8 cellular contexts compared by ENCODE assay signal in the genomic region with DNA sequence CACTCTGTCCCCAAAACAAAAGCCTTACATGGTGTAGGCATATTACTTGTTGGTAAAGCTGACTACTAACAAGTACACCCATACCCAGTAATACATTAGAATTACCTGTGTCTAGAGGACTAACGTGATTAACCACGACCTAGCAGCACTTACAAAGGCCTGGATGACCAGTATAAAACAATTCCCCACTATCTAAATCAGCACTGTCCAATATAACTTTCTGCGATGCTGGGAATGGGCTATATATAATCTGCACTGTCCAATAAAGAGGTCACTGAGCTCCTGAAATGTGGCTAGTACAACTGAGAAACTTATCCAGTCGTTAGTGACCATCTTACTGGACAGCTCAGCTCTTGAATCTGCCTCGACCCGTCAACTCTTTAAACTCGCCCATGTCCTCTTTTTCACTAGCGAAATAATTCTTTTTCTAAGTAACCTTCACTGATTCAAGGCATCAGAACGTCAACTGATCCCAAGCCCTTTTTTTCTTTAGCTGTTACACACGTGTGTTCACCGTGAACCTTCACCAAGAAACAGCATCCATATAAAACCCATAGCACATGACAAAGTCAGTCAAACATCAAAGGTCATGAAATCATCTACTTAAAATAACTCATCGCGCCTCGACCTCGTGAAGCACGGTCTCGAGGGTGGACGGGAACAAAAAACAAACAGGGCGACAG. TPM values are rescaled to one million over a fixed set of nuclear protein-coding genes. Genes with fewer than 3 reads are reported as not detected.
A peak's percentile ranks its signal among the peaks of the same experiment; 100 is the strongest.
DNase-seq lines count a peak whose midpoint lies in the region; ATAC-seq, FAIRE-seq and TF ChIP-seq lines count a peak whose summit lies in the region.

No MANE protein-coding gene starts in this region.

- POLR2A ChIA-PET in GM12878 (lab: Charles Lee): interaction anchor here (0.6 to 6.9 kb wide), 6 partner anchors 12 to 75 kb away, joined by 3 to 68 read pairs (median 4); no protein-coding TSS in a partner anchor

- H4K20me1 ChIP-seq in Karpas-422 (ENCODE audit: insufficient read depth, low read depth, low read length): no peaks in the 10 kb centered on the region
- H4K20me1 ChIP-seq in GM12878 (ENCODE audit: control insufficient read depth, insufficient read depth): no peaks in the 10 kb centered on the region

- H3K4me2 ChIP-seq in Karpas-422 (ENCODE audit: low read depth, low read length, poor library complexity, severe bottlenecking) (peak overlapping the region; percentile 92), GM12878 (ENCODE audit: control insufficient read depth, insufficient read depth) (peak overlapping the region; percentile 87)

- H3K4me1 ChIP-seq in Karpas-422 (ENCODE audit: low read length): peaks cover 44% of the 10 kb centered on the region
- H3K4me1 ChIP-seq in GM12878 (ENCODE audit: control insufficient read depth, insufficient read depth, low read length): peaks cover 17% of the 10 kb centered on the region
- H3K4me1 ChIP-seq in liver (ENCODE audit: control insufficient read depth in 4 of 4, insufficient read depth in 4 of 4, low read length in 3 of 4): peaks cover 6 to 24% (median 13%) of the 10 kb centered on the region in 4 donors
- H3K4me1 ChIP-seq in transverse colon: peaks cover 18 to 54% (median 45%) of the 10 kb centered on the region in 4 donors

- RAD21 ChIA-PET in GM12878 (lab: Charles Lee; ENCODE audit: unreplicated experiment): interaction anchor here (0.8 to 13.8 kb wide), 18 partner anchors 11 to 224 kb away, joined by 3 to 199 read pairs (median 4); a partner anchor contains a TSS

- TSS peak; percentile 94 for BruUV-seq in GM12878 (replicated peaks; lab: Mats Ljungman, UMichigan)

- H3K9me3 ChIP-seq in Karpas-422 (ENCODE audit: low read length): no peaks in the 10 kb centered on the region
- no peaks in the 10 kb centered on the region; the same call in 2 of the 3 replicates for H3K9me3 ChIP-seq in GM12878 (replicated peaks; ENCODE audit: control insufficient read depth, insufficient read depth, low read length)
- H3K9me3 ChIP-seq in liver (ENCODE audit: control insufficient read depth in 4 of 4, low read length in 3 of 4): no peaks in the 10 kb centered on the region
- H3K9me3 ChIP-seq in transverse colon: peaks cover 0 to under 1% of the 10 kb centered on the region in 2 donors

- peak overlapping the region; percentile 63 for H3K27ac ChIP-seq in Karpas-422 (ENCODE audit: low read length)
- peak overlapping the region; percentile 87 for H3K27ac ChIP-seq in GM12878 (ENCODE audit: control insufficient read depth, insufficient read depth)
- H3K27ac ChIP-seq in liver (ENCODE audit: low read depth in 1 of 2, low read length in 2 of 2): peak overlapping the region; percentile 98
- H3K27ac ChIP-seq in transverse colon: peak overlapping the region; percentile 95 to 98 (median 98)

- ATAC-seq in GM12878 (no peak), HG02642 (IDR thresholded peaks at IDR 0.05; ENCODE audit: poor library complexity, unreplicated experiment) (no peak)

- peak overlapping the region; percentile 82 for H3K4me3 ChIP-seq in Karpas-422 (ENCODE audit: low read length)
- peak overlapping the region; percentile 71 for H3K4me3 ChIP-seq in GM12878
- H3K4me3 ChIP-seq in liver (ENCODE audit: low read depth in 1 of 3, low read length in 3 of 3): peak overlapping the region; percentile 64 to 80 (median 76)
- H3K4me3 ChIP-seq in transverse colon: peak overlapping the region; percentile 59 to 92 (median 84)

- CTCF ChIA-PET in GM12878 (lab: Yijun Ruan, JAX): interaction anchor here (0.6 to 21.9 kb wide), 10 partner anchors 20 to 386 kb away, joined by 3 to 719 read pairs (median 12); no protein-coding TSS in a partner anchor

- TF ChIP-seq POLR2A in GM12878 (IDR thresholded peaks at IDR 0.05; ENCODE audit: low read depth, low read length): no peak
- no peak for TF ChIP-seq POLR2A in transverse colon (IDR thresholded peaks at IDR 0.05)

- in situ Hi-C loops in GM12878 (cut with MboI) (no loop called here), transverse colon (cut with MboI; ENCODE audit: low pct_ligation_motif_present in 1 of 4, low pct_unique_long_range_greater_than_20kb in 1 of 4, low sequenced_read_pairs in 3 of 4) (no loop called here)

- H3K27me3 ChIP-seq in Karpas-422 (ENCODE audit: low read length) (no peaks in the 10 kb centered on the region), GM12878 (replicated peaks in 1 of 2; ENCODE audit: control insufficient read depth in 2 of 2, insufficient read depth in 2 of 2, low read length in 1 of 2) (no peaks in the 10 kb centered on the region), liver (ENCODE audit: control insufficient read depth in 4 of 4, insufficient read depth in 4 of 4, low read length in 3 of 4) (no peaks in the 10 kb centered on the region), transverse colon (no peaks in the 10 kb centered on the region)

- peak overlapping the region; percentile 78 for H3K9ac ChIP-seq in Karpas-422 (ENCODE audit: low read length)
- peak overlapping the region; percentile 90 for H3K9ac ChIP-seq in GM12878 (ENCODE audit: control insufficient read depth, insufficient read depth, low read length)
- peak overlapping the region; percentile 50 to 96 for H3K9ac ChIP-seq in liver (ENCODE audit: low read depth in 1 of 2, low read length in 2 of 2)

- peaks cover 22% of the 10 kb centered on the region; the same call in 1 of the 2 replicates for H3K79me2 ChIP-seq in Karpas-422 (ENCODE audit: low read length)
- peaks cover 10% of the 10 kb centered on the region for H3K79me2 ChIP-seq in GM12878 (ENCODE audit: control insufficient read depth, insufficient read depth, low read length)

- no peaks in the 10 kb centered on the region for H3K9me2 ChIP-seq in Karpas-422 (replicated peaks; ENCODE audit: insufficient read depth, low read length)

- no peak for TF ChIP-seq CTCF in GM12878 (IDR thresholded peaks at IDR 0.05 in 2 of 3, conservative IDR thresholded peaks at IDR 0.05 in 1 of 3; ENCODE audit: control insufficient read depth in 2 of 3, extremely low read depth in 1 of 3, insufficient read depth in 1 of 3, low read depth in 3 of 3, low read length in 3 of 3)
- TF ChIP-seq CTCF in liver (IDR thresholded peaks at IDR 0.05; ENCODE audit: low read depth, low read length, missing input control): no peak
- TF ChIP-seq CTCF in transverse colon (IDR thresholded peaks at IDR 0.05): no peak

- WGBS in GM12878 (ENCODE audit: insufficient coverage, insufficient replicate concordance, low lambda C conversion rate, missing lambda C conversion rate): under 1% methylated on average over 19 of the region's 19 CpGs
- WGBS in liver: 6% methylated on average over 19 of the region's 19 CpGs
- WGBS in transverse colon (ENCODE audit: low coverage in 1 of 2), 2 donors: 2 to 3% methylated on average over 12 to 19 of the region's 19 CpGs

- SMC1A ChIA-PET in GM12878 (lab: Charles Lee; ENCODE audit: uncharacterized antibody, unreplicated experiment): interaction anchor here (0.8 to 21.4 kb wide), 11 partner anchors 8 to 223 kb away, joined by 3 to 428 read pairs (median 3); a partner anchor contains a TSS

- intact Hi-C loops in GM12878 (cut with micrococcal nuclease; ENCODE audit: unreplicated experiment): no loop called here
- intact Hi-C loops in transverse colon (cut with DNase I; ENCODE audit: low total_unique reads): no loop called here

- FAIRE-seq in GM12878 (lab: Jason Lieb, UNC) (no peak), urothelium cell line (lab: Jason Lieb, UNC) (no peak)

- H2AFZ ChIP-seq in Karpas-422 (ENCODE audit: low read length) (peak overlapping the region; percentile 68), GM12878 (ENCODE audit: control insufficient read depth, low read depth, low read length) (peak overlapping the region; percentile 87)

- H3K36me3 ChIP-seq in Karpas-422 (ENCODE audit: insufficient read depth, low read length) (no peaks in the 10 kb centered on the region), GM12878 (ENCODE audit: control insufficient read depth in 2 of 2, insufficient read depth in 2 of 2, low read length in 1 of 2) (no peaks in the 10 kb centered on the region), liver (ENCODE audit: control insufficient read depth in 4 of 4, insufficient read depth in 3 of 4, low read depth in 1 of 4, low read length in 3 of 4) (no peaks in the 10 kb centered on the region), transverse colon (no peaks in the 10 kb centered on the region)

- TF ChIP-seq EP300 in GM12878 (IDR thresholded peaks at IDR 0.05; ENCODE audit: borderline replicate concordance in 1 of 2, control insufficient read depth in 1 of 2, low read depth in 2 of 2, low read length in 2 of 2) (no peak), transverse colon (IDR thresholded peaks at IDR 0.05; ENCODE audit: low read depth) (peak; percentile 4)

- DNase-seq in NCI-H2227 treated with DMSO at 0.1 percent for 48 hours (lab: John Stamatoyannopoulos, UW) (peak; percentile 61), NCI-H2227 (lab: John Stamatoyannopoulos, UW; ENCODE audit: unreplicated experiment) (no peak), Karpas-422 (no peak), GM12878 (ENCODE audit: low read depth, low spot score) (no peak), transverse colon (no peak), urothelium cell line (ENCODE audit: low spot score) (no peak)

- TF ChIP-seq RAD21 in GM12878 (IDR thresholded peaks at IDR 0.05; ENCODE audit: insufficient read depth, low read depth, low read length) (no peak), liver (IDR thresholded peaks at IDR 0.05) (no peak)

RNA-seq across cellular contexts. Expression of a gene that starts 0.9 kb away (rescaled TPM):
- total RNA-seq in Karpas-422 (2014; rRNA removed; shearing (Covaris generic); ENCODE audit: low replicate concordance): 34.0 and 47.0 TPM in 2 replicates
- total RNA-seq in GM12878 (2013; cell fraction: nucleolus; rRNA removed): 57.9 and 60.2 TPM in 2 replicates
- total RNA-seq in GM12878 (2014; rRNA removed) (19.8 and 24.7 TPM in 2 replicates), GM12878 (2014; rRNA removed; fragmentation: Illumina TruSeq; extraction: Trizol) (16.3 and 17.2 TPM in 2 replicates), GM12878 (2021) (17.7 and 20.3 TPM in 2 replicates), liver (10 to 100 TPM in 1 of 2 donors, 1 to 10 TPM in 1; 6.7 to 17.8 TPM), transverse colon (10 to 100 TPM; 30.8 to 97.1 (median 67.8) TPM)
- polyA plus RNA-seq in GM12878 (2011; ENCODE audit: low read depth): 6.8 TPM
- polyA plus RNA-seq in GM12878 (2011; rRNA removed) (29.5 and 35.3 TPM in 2 replicates), GM12878 (2014; fragmentation: Illumina TruSeq; extraction: Trizol) (17.0 and 20.8 TPM in 2 replicates), GM12878 (2014; fragmentation: Nextera tagmentation; extraction: Ambion mirVana) (1 to 10 TPM; 5.6 to 6.6 TPM), GM12878 (2014; rRNA removed) (14.5 and 16.8 TPM in 2 replicates), GM12878 (2016; fragmentation: Nextera tagmentation; extraction: Ambion mirVana) (10 to 100 TPM; 11.9 to 14.4 TPM), liver (1 to 10 TPM; 5.2 to 6.7 TPM)
- 23.3 and 24.7 TPM in 2 replicates for polyA plus RNA-seq in GM12878 (2011; cell fraction: cytosol; rRNA removed)
- 18.1 and 20.6 TPM in 2 replicates for polyA plus RNA-seq in GM12878 (2011; cell fraction: nucleus; rRNA removed)
- polyA plus RNA-seq in GM12878 (2012): 6.9 and 9.0 TPM in 2 replicates
- polyA minus RNA-seq in GM12878 (2011; rRNA and poly(A)+ RNA removed): 27.8 and 31.7 TPM in 2 replicates
- polyA minus RNA-seq in GM12878 (2011; cell fraction: cytosol; rRNA and poly(A)+ RNA removed): 10.4 and 11.5 TPM in 2 replicates
- polyA minus RNA-seq in GM12878 (2011; cell fraction: nucleus; rRNA and poly(A)+ RNA removed): 8.9 and 10.4 TPM in 2 replicates

RNA-seq across cellular contexts. Expression of a gene that starts 44.4 kb away (rescaled TPM):
- total RNA-seq in Karpas-422 (2014; rRNA removed; shearing (Covaris generic); ENCODE audit: low replicate concordance): not detected in 2 replicates
- total RNA-seq in GM12878 (2013; cell fraction: nucleolus; rRNA removed): not detected in 2 replicates
- not detected in 2 replicates for total RNA-seq in GM12878 (2014; rRNA removed)
- not detected in 2 replicates for total RNA-seq in GM12878 (2014; rRNA removed; fragmentation: Illumina TruSeq; extraction: Trizol)
- total RNA-seq in GM12878 (2021): not detected in 2 replicates
- polyA plus RNA-seq in GM12878 (2011; ENCODE audit: low read depth): not detected
- not detected in 2 replicates for polyA plus RNA-seq in GM12878 (2011; rRNA removed)
- polyA plus RNA-seq in GM12878 (2011; cell fraction: cytosol; rRNA removed): 0.02 and 0.03 TPM in 2 replicates
- polyA plus RNA-seq in GM12878 (2011; cell fraction: nucleus; rRNA removed): 0.03 and 0.04 TPM in 2 replicates
- polyA plus RNA-seq in GM12878 (2012): not detected in 2 replicates
- not detected in 2 replicates for polyA plus RNA-seq in GM12878 (2014; fragmentation: Illumina TruSeq; extraction: Trizol)
- not detected for polyA plus RNA-seq in GM12878 (2014; fragmentation: Nextera tagmentation; extraction: Ambion mirVana)
- polyA plus RNA-seq in GM12878 (2014; rRNA removed): not detected in 2 replicates
- polyA plus RNA-seq in GM12878 (2016; fragmentation: Nextera tagmentation; extraction: Ambion mirVana): under 1 TPM in 1 of 2 experiments, not detected in 1; 0.06 TPM
- 0.10 TPM in 1 of 2 replicates, not detected in the other for polyA minus RNA-seq in GM12878 (2011; rRNA and poly(A)+ RNA removed)
- not detected in 2 replicates for polyA minus RNA-seq in GM12878 (2011; cell fraction: cytosol; rRNA and poly(A)+ RNA removed)
- not detected in 2 replicates for polyA minus RNA-seq in GM12878 (2011; cell fraction: nucleus; rRNA and poly(A)+ RNA removed)
- total RNA-seq in liver: not detected
- not detected for polyA plus RNA-seq in liver
- under 1 TPM in 1 of 4 donors, not detected in 3; 0.14 TPM for total RNA-seq in transverse colon
